In the genomic region with DNA sequence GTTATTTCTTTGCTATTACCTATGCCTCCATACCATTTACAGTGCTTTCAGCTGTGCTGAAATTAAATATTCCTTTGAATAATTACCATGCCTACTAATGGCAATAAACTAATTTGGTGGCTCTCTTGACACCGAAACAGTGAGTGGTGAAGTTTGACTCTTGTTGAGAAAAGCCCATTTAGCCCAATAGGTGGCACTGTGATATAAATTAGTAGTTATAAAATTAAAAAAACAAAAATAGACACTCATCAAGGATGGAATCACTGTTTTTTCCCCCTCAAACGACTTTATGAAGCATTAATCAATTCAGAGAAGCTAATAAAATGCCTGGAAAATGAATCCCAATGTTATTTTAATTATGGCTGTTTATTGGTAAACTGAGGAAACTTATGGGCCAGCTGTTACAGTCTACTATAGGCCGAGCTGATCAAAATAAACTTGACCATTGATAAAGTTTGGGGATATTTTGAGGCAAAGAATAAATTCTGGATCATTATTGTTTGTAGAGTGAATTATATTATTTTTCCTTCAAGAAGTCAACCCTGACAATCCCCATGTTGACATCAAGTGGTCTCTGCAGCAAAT, we compare ENCODE assay signal across 10 cellular contexts.
DNase-seq lines count a peak whose midpoint lies in the region; ATAC-seq, FAIRE-seq and TF ChIP-seq lines count a peak whose summit lies in the region.
"Had no signal": no experiment of that assay in that cellular context is flagged by ENCODE, and none has a peak within 500 bp of the region (broad histone marks: within the 10 kb centered on the region; RNA-seq: fewer than 3 reads in every experiment).

No MANE protein-coding gene starts in this region.

- no peaks in the 10 kb centered on the region for H3K9me3 ChIP-seq in pancreas

- WGBS in pancreas, 2 donors: 34 to 37% methylated on average over 3 of the region's 3 CpGs

- no peaks in the 10 kb centered on the region for H3K36me3 ChIP-seq in pancreas

- H3K27me3 ChIP-seq in pancreas: no peaks in the 10 kb centered on the region

- peak; percentile 23; the same call in 1 of the 3 replicates for TF ChIP-seq CTCF in GM12872 (IDR thresholded peaks at IDR 0.05; ENCODE audit: insufficient read depth, low read depth, low read length)
- peak; percentile 64 for TF ChIP-seq CTCF in choroid plexus epithelial cell (conservative IDR thresholded peaks at IDR 0.05; ENCODE audit: low read depth, low read length)
- no peak for TF ChIP-seq CTCF in pancreas (IDR thresholded peaks at IDR 0.05)
- no peak for TF ChIP-seq CTCF in coronary artery (IDR thresholded peaks at IDR 0.05)

- intact Hi-C loops in pancreas (cut with DNase I): no loop called here

- H3K4me3 ChIP-seq in choroid plexus epithelial cell (ENCODE audit: low read depth, low read length) (no peak overlapping the region), pancreas (no peak overlapping the region), coronary artery (no peak overlapping the region)
- H3K4me3 ChIP-seq: SK-N-MC had no signal

- peak in 3 of 4 donors; percentile 36 to 52 (median 40) for ATAC-seq in pancreas
- ATAC-seq in GM21360 (IDR thresholded peaks at IDR 0.05; ENCODE audit: unreplicated experiment): no peak

- no peak for FAIRE-seq in pancreas (lab: Jason Lieb, UNC)

- no peaks in the 10 kb centered on the region for H3K4me1 ChIP-seq in pancreas

- DNase-seq in NCI-H2171 treated with DMSO at 0.1 percent for 48 hours (lab: John Stamatoyannopoulos, UW) (peak; percentile 15), choroid plexus epithelial cell (ENCODE audit: low read depth) (peak; percentile 50), pancreas (no peak), coronary artery (ENCODE audit: low spot score) (no peak)
- DNase-seq in stimulated activated naive CD4-positive, alpha-beta T cell treated with Interleukin-2 at 50 U/mL for 16 hours (lab: John Stamatoyannopoulos, UW): no peak
- no peak for DNase-seq in stimulated activated CD4-positive, alpha-beta T cell treated with anti-CD3 and anti-CD28 coated beads, Interleukin-1b, Interleukin-23, amount 100 ng/mL, for 48 hours

- no peak overlapping the region for H3K27ac ChIP-seq in pancreas
- no peak overlapping the region for H3K27ac ChIP-seq in coronary artery
- H3K27ac ChIP-seq: epithelial cell of prostate, SK-N-MC had no signal

Comparison
In these comparisons a context has a peak if more than half of its experiments do, and no peak if none do; other contexts are left out.
1. CTCF ChIP-seq: peak in GM12872 (single experiment) and choroid plexus epithelial cell (single experiment); none in pancreas (0 of 4) and coronary artery (single experiment).
2. DNase-seq: peak in NCI-H2171 treated with DMSO at 0.1 percent for 48 hours (single experiment) and choroid plexus epithelial cell (single experiment); none in pancreas (0 of 6), stimulated activated naive CD4-positive, alpha-beta T cell treated with Interleukin-2 at 50 U/mL for 16 hours (single experiment), stimulated activated CD4-positive, alpha-beta T cell treated with anti-CD3 and anti-CD28 coated beads, Interleukin-1b, Interleukin-23, amount 100 ng/mL, for 48 hours (single experiment) and coronary artery (single experiment).